ENCODE assay signal across 12 cellular contexts in genomic region chr17:72104863-72105234, GRCh38. TPM values are rescaled to one million over a fixed set of nuclear protein-coding genes. Genes with fewer than 3 reads are reported as not detected.
"Had no signal": no experiment of that assay in that cellular context is flagged by ENCODE, and none has a peak within 500 bp of the region (broad histone marks: within the 10 kb centered on the region; RNA-seq: fewer than 3 reads in every experiment).

No MANE protein-coding gene starts in this region.

- H3K27ac ChIP-seq: brain microvascular endothelial cell, tibial artery, vagina had no signal

- H3K36me3 ChIP-seq: brain microvascular endothelial cell, tibial artery, vagina had no signal

- H3K4me3 ChIP-seq: tibial artery, vagina had no signal

- H3K27me3 ChIP-seq: brain microvascular endothelial cell, vagina had no signal

- ATAC-seq: activated CD4-positive, CD25-positive, alpha-beta regulatory T cell treated with anti-CD3 and anti-CD28 coated beads, Interleukin-2, amount 50 U/mL, for 24 hours; stimulated activated effector memory CD8-positive, alpha-beta T cell treated with anti-CD3 and anti-CD28 coated beads, Interleukin-12 subunit alpha, Interleukin-12 subunit beta, amount 100 ng/mL, for 72 hours had no signal

- H3K4me1 ChIP-seq: tibial artery, vagina had no signal

- DNase-seq: activated CD4-positive, alpha-beta T cell treated with anti-CD3 and anti-CD28 coated beads, Interleukin-2, amount 50 U/mL, for 1 hour; activated CD8-positive, alpha-beta memory T cell treated with anti-CD3 and anti-CD28 coated beads for 24 hours; activated naive CD8-positive, alpha-beta T cell treated with anti-CD3 and anti-CD28 coated beads, Interleukin-2, amount 10 ng/mL, durations not matched to agents 7 days and 5 days; brain microvascular endothelial cell; nephron progenitor cell; tibial artery had no signal

- H3K9me3 ChIP-seq: tibial artery, vagina had no signal

RNA-seq across cellular contexts. Expression of gene SOX9, which starts 16.0 kb away (rescaled TPM):
- total RNA-seq: activated naive CD8-positive, alpha-beta T cell treated with anti-CD3 and anti-CD28 coated beads, Interleukin-2, amount 10 ng/mL, durations not matched to agents 7 days and 5 days; activated T-helper 1 cell treated with anti-CD3 and anti-CD28 coated beads, Interleukin-12 subunit alpha, Interleukin-12 subunit beta, Interleukin-2, Interleukin-4 antibody, amounts not matched to agents 30 ng/mL and 10 ng/mL and 1 ng/mL, durations not matched to agents 14 hours and 24 hours and 36 hours; dermis microvascular lymphatic vessel endothelial cell; pulmonary artery endothelial cell had no signal
